Comparison of ENCODE assay signal across 16 cellular contexts in the genomic region with DNA sequence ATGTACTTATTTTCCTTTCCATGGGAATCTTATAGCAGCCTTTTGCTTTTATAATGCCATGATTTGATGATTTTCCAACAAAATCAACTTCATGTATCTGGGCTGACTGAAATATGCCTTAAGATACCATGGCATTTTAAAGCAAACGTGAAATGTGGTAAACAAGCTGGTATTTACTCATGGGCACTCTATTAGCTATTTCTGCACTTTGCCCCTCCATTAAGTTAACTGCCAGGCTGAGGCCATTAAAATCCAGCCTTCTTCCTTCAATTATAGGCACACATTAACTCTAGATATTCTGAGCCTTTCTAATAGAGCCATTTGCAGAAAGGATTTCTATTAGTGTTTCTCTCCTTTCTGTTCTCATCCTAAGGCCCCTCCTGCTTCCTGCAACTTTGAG. TPM values are rescaled to one million over a fixed set of nuclear protein-coding genes. Genes with fewer than 3 reads are reported as not detected.
DNase-seq lines count a peak whose midpoint lies in the region; ATAC-seq and TF ChIP-seq lines count a peak whose summit lies in the region.
"Had no signal": no experiment of that assay in that cellular context is flagged by ENCODE, and none has a peak within 500 bp of the region (broad histone marks: within the 10 kb centered on the region; RNA-seq: fewer than 3 reads in every experiment).

No MANE protein-coding gene starts in this region.

- no peaks in the 10 kb centered on the region for H3K4me1 ChIP-seq in right cardiac atrium (ENCODE audit: control insufficient read depth, insufficient read depth, low read length)
- H3K4me1 ChIP-seq in ascending aorta: peaks cover 0 to 5% of the 10 kb centered on the region in 2 donors

- TF ChIP-seq CTCF in coronary artery (IDR thresholded peaks at IDR 0.05): no peak
- no peak for TF ChIP-seq CTCF in mesothelial cell of epicardium (IDR thresholded peaks at IDR 0.05; ENCODE audit: unreplicated experiment)
- TF ChIP-seq CTCF in type B pancreatic cell (conservative IDR thresholded peaks at IDR 0.05): no peak
- TF ChIP-seq CTCF in ascending aorta (IDR thresholded peaks at IDR 0.05): no peak

- ATAC-seq in right cardiac atrium (no peak), Right ventricle myocardium inferior (no peak)
- ATAC-seq: effector memory CD8-positive, alpha-beta T cell had no signal

- H3K27me3 Mint-ChIP-seq in mesothelial cell of epicardium (ENCODE audit: low read depth) (peaks cover 46% of the 10 kb centered on the region), type B pancreatic cell (peaks cover 52% of the 10 kb centered on the region)
- H3K27me3 Mint-ChIP-seq in activated naive CD4-positive, alpha-beta T cell treated with anti-CD3 and anti-CD28 coated beads for 36 hours (ENCODE audit: low read depth): peaks cover 36% of the 10 kb centered on the region

- intact Hi-C loops in right cardiac atrium (cut with DNase I): loop anchor here in 1 of 4 donors (5.0 to 10.0 kb wide), 2 partner anchors 59 to 242 kb away; no protein-coding TSS in a partner anchor
- intact Hi-C loops in Right ventricle myocardium inferior (cut with DNase I): no loop called here
- intact Hi-C loops in activated naive CD4-positive, alpha-beta T cell treated with anti-CD3 and anti-CD28 coated beads for 36 hours (cut with micrococcal nuclease): no loop called here
- intact Hi-C loops in ascending aorta (cut with DNase I): loop anchor here (10.0 kb wide), 1 partner anchor 242 kb away; no protein-coding TSS in a partner anchor

- H3K27ac Mint-ChIP-seq in mesothelial cell of epicardium (no peak overlapping the region), type B pancreatic cell (peak overlapping the region; percentile 54)
- H3K27ac Mint-ChIP-seq in activated naive CD4-positive, alpha-beta T cell treated with anti-CD3 and anti-CD28 coated beads for 36 hours: no peak overlapping the region
- H3K27ac Mint-ChIP-seq: effector memory CD8-positive, alpha-beta T cell had no signal

- H3K9me3 Mint-ChIP-seq in mesothelial cell of epicardium (no peaks in the 10 kb centered on the region), type B pancreatic cell (peaks cover 4% of the 10 kb centered on the region)
- no peaks in the 10 kb centered on the region for H3K9me3 Mint-ChIP-seq in activated naive CD4-positive, alpha-beta T cell treated with anti-CD3 and anti-CD28 coated beads for 36 hours

- DNase-seq in right cardiac atrium (no peak), Right ventricle myocardium inferior (ENCODE audit: missing footprints) (no peak), coronary artery (ENCODE audit: low spot score) (no peak), mesothelial cell of epicardium (ENCODE audit: low spot score in 2 of 2, unreplicated experiment in 2 of 2) (no peak), type B pancreatic cell (ENCODE audit: extremely low spot score, unreplicated experiment) (no peak), ascending aorta (ENCODE audit: low spot score in 2 of 2) (no peak), NCI-H774 (lab: John Stamatoyannopoulos, UW) (no peak)
- no peak for DNase-seq in activated naive CD4-positive, alpha-beta T cell treated with anti-CD3 and anti-CD28 coated beads for 36 hours
- DNase-seq: activated CD4-positive, alpha-beta T cell treated with anti-CD3 and anti-CD28 coated beads for 48 hours; activated T-cell treated with anti-CD3 and anti-CD28 coated beads, Interleukin-2, amount 50 U/mL, for 48 hours; effector memory CD8-positive, alpha-beta T cell; T-helper 1 cell had no signal

- H3K4me3 ChIP-seq in right cardiac atrium (ENCODE audit: low read length) (peak overlapping the region; percentile 68), coronary artery (peak overlapping the region; percentile 87), ascending aorta (peak overlapping the region in 1 of 2 donors; percentile 75)

- H3K4me1 Mint-ChIP-seq in mesothelial cell of epicardium (peaks cover 41% of the 10 kb centered on the region), type B pancreatic cell (ENCODE audit: unreplicated experiment) (peaks cover 13% of the 10 kb centered on the region)
- peaks cover 1% of the 10 kb centered on the region for H3K4me1 Mint-ChIP-seq in activated naive CD4-positive, alpha-beta T cell treated with anti-CD3 and anti-CD28 coated beads for 36 hours (ENCODE audit: low read depth)

- H3K9me3 ChIP-seq in right cardiac atrium (ENCODE audit: control insufficient read depth, low read length): no peaks in the 10 kb centered on the region
- no peaks in the 10 kb centered on the region for H3K9me3 ChIP-seq in ascending aorta
- H3K9me3 ChIP-seq: left lung had no signal

- H3K36me3 Mint-ChIP-seq in mesothelial cell of epicardium (peaks cover 1% of the 10 kb centered on the region), type B pancreatic cell (no peaks in the 10 kb centered on the region)
- H3K36me3 Mint-ChIP-seq in activated naive CD4-positive, alpha-beta T cell treated with anti-CD3 and anti-CD28 coated beads for 36 hours (ENCODE audit: low read depth): no peaks in the 10 kb centered on the region

- 54% methylated on average over 1 of the region's 1 CpG for WGBS in right cardiac atrium

- no peaks in the 10 kb centered on the region for H3K36me3 ChIP-seq in ascending aorta
- H3K36me3 ChIP-seq: left lung had no signal

- CTCF ChIA-PET in activated naive CD4-positive, alpha-beta T cell treated with anti-CD3 and anti-CD28 coated beads for 36 hours (lab: Charles Lee): interaction anchor here (0.5 kb wide), 1 partner anchor 172 kb away, joined by 3 read pairs; no protein-coding TSS in a partner anchor

- H3K4me3 Mint-ChIP-seq in mesothelial cell of epicardium: peak overlapping the region; percentile 82
- H3K4me3 Mint-ChIP-seq in type B pancreatic cell: peak overlapping the region; percentile 87
- H3K4me3 Mint-ChIP-seq in activated naive CD4-positive, alpha-beta T cell treated with anti-CD3 and anti-CD28 coated beads for 36 hours: no peak overlapping the region
- H3K4me3 Mint-ChIP-seq: effector memory CD8-positive, alpha-beta T cell had no signal

- H3K27ac ChIP-seq in right cardiac atrium (ENCODE audit: low read length) (peak overlapping the region; percentile 70), coronary artery (peak overlapping the region in 1 of 2 donors; percentile 74), ascending aorta (no peak overlapping the region)
- H3K27ac ChIP-seq: HL-60, left lung had no signal

- H3K27me3 ChIP-seq in right cardiac atrium (ENCODE audit: control insufficient read depth, insufficient read depth) (no peaks in the 10 kb centered on the region), ascending aorta (no peaks in the 10 kb centered on the region)

RNA-seq across cellular contexts. Expression of a gene that starts 1.7 kb away (rescaled TPM):
- total RNA-seq in right cardiac atrium (10 to 100 TPM; 33.4 to 65.1 (median 59.4) TPM), Right ventricle myocardium inferior (2.6 TPM), mesothelial cell of epicardium (0.97 to 1.4 TPM (median 1.2 TPM) in 3 replicates), type B pancreatic cell (ENCODE audit: low replicate concordance) (6.0 and 11.7 TPM in 2 replicates), ascending aorta (1.5 TPM)
- 32.5 TPM for polyA plus RNA-seq in right cardiac atrium
- total RNA-seq in activated naive CD4-positive, alpha-beta T cell treated with anti-CD3 and anti-CD28 coated beads for 36 hours: not detected
- total RNA-seq: glomerular endothelial cell, osteoblast had no signal
